1 cellular context compared by ENCODE assay signal in the genomic region with DNA sequence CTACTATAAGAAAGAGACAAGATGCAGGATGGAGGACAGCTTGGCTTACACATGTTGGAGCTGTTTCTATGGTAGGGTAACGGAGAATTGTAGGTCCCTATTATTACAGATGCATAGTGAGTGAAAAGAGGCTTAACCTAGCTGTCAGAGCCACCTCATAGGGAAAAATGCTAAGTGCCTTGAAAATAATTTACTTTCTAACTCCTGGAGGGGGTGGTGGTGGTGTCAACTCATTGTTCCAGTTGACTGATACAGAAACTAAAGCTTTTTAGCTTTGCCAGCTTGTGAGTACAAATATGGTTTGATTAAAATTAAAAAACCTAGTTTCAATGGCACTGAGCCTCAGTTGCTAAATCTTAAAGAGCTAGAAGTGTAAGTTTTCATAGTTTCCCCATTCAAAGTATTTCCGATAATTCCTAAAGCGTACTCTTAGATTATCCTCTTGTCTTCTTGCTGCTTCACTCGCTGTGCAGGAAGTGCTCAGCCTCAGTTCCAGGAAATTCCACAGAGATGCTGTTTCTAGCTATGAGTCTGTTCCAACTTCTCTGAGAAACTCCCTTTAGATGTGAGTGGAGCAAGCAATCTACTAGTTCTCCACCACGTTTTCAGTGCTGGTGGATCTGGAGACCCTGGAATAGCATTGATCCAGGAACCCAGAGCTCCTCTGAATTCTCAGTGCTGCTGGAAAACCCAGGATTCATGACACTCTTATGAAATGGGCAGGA.
TF ChIP-seq lines count a peak whose summit lies in the region.

No MANE protein-coding gene starts in this region.

TF ChIP-seq in WTC11, 78 proteins besides CTCF, POLR2A, EP300 and RAD21 (continued from another document):
- TF ChIP-seq, protein P1, sequence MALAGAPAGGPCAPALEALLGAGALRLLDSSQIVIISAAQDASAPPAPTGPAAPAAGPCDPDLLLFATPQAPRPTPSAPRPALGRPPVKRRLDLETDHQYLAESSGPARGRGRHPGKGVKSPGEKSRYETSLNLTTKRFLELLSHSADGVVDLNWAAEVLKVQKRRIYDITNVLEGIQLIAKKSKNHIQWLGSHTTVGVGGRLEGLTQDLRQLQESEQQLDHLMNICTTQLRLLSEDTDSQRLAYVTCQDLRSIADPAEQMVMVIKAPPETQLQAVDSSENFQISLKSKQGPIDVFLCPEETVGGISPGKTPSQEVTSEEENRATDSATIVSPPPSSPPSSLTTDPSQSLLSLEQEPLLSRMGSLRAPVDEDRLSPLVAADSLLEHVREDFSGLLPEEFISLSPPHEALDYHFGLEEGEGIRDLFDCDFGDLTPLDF (CRISPR knock-in tag; IDR thresholded peaks at IDR 0.05): no peak
- no peak for TF ChIP-seq GTF2I (CRISPR knock-in tag; conservative IDR thresholded peaks at IDR 0.05)
- no peak for TF ChIP-seq MYBL2 (CRISPR knock-in tag; IDR thresholded peaks at IDR 0.05)
- TF ChIP-seq, protein P2, sequence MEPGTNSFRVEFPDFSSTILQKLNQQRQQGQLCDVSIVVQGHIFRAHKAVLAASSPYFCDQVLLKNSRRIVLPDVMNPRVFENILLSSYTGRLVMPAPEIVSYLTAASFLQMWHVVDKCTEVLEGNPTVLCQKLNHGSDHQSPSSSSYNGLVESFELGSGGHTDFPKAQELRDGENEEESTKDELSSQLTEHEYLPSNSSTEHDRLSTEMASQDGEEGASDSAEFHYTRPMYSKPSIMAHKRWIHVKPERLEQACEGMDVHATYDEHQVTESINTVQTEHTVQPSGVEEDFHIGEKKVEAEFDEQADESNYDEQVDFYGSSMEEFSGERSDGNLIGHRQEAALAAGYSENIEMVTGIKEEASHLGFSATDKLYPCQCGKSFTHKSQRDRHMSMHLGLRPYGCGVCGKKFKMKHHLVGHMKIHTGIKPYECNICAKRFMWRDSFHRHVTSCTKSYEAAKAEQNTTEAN (CRISPR knock-in tag; IDR thresholded peaks at IDR 0.05): no peak
